ENCODE assay signal across 9 cellular contexts in the genomic region with DNA sequence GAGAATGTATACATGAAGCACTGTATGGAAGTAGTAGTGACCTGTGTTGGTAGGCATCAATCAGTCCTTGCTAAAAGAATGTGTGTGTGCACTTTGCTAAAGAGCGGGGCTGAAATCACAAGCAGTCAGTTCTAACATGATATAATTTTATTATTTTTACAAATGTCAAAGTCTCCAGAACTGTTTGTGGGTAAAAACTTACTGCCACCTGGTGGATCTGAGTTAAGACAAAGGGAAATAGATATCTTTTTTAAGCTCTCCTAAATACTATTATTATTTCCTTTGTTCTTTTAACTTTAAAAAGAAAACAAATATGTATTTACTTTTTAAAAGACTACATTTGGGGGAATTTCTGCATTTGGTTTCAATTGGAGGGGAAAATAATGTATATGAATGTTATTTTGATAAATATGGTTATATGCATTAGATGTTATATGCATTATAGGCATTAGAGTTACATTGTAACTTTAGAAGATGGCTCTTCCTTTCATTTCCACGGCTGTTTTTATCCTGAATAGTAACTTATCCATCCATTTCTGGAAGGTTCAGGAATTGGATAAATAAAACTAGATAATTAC. TPM values are rescaled to one million over a fixed set of nuclear protein-coding genes. Genes with fewer than 3 reads are reported as not detected.
DNase-seq lines count a peak whose midpoint lies in the region; ATAC-seq, FAIRE-seq and TF ChIP-seq lines count a peak whose summit lies in the region.
"Had no signal": no experiment of that assay in that cellular context is flagged by ENCODE, and none has a peak within 500 bp of the region (broad histone marks: within the 10 kb centered on the region; RNA-seq: fewer than 3 reads in every experiment).

No MANE protein-coding gene starts in this region.

- H3K9ac ChIP-seq in H9 (ENCODE audit: extremely low read depth, insufficient read length, low read length) (no peak overlapping the region), astrocyte (ENCODE audit: low read length) (no peak overlapping the region), HepG2 (ENCODE audit: insufficient read depth, low read depth, low read length) (no peak overlapping the region)

- DNase-seq in AG09319 (ENCODE audit: extremely low read depth, low read depth), result peak; percentile 39
- DNase-seq in H9, result no peak
- no peak for DNase-seq in astrocyte (ENCODE audit: low read depth)
- peak; percentile 19 for DNase-seq in HepG2 (ENCODE audit: low spot score)
- no peak for DNase-seq in HAP-1 (ENCODE audit: low spot score in 2 of 2)
- DNase-seq: activated B cell treated with CpG ODN at 0.5 μM for 24 hours had no signal

- H2BK20ac ChIP-seq in H9 (ENCODE audit: low read depth, low read length, poor library complexity, severe bottlenecking), result no peak overlapping the region

- H3K14ac ChIP-seq in H9 (ENCODE audit: insufficient read depth, low read length), result no peak overlapping the region

- no peak for TF ChIP-seq POLR2A in HepG2 (IDR thresholded peaks at IDR 0.05; ENCODE audit: insufficient read depth in 1 of 2, low read depth in 2 of 2, low read length in 2 of 2)

- no peak overlapping the region for H3K56ac ChIP-seq in H9 (ENCODE audit: insufficient read length, low read depth, low read length)

- no peak overlapping the region for H2BK5ac ChIP-seq in H9 (ENCODE audit: insufficient read length, low read length)

- peaks cover 9 to 16% of the 10 kb centered on the region in 2 experiments for H3K4me1 Mint-ChIP-seq in H9
- peaks cover 9% of the 10 kb centered on the region for H3K4me1 Mint-ChIP-seq in astrocyte (ENCODE audit: low read depth, unreplicated experiment)

- no peak overlapping the region for H3K4ac ChIP-seq in H9 (ENCODE audit: low read depth, low read length)

- no peak overlapping the region for H3K23ac ChIP-seq in H9 (ENCODE audit: insufficient read length, low read depth, low read length)

- H2AFZ ChIP-seq in H9 (ENCODE audit: low read length) (no peak overlapping the region), astrocyte (ENCODE audit: low read depth, low read length) (no peak overlapping the region), HepG2 (ENCODE audit: low read length) (no peak overlapping the region)

- H3K18ac ChIP-seq in H9 (ENCODE audit: insufficient read length, low read depth, low read length), result no peak overlapping the region

- no CpG with 5 or more reads among the region's 2 CpGs for WGBS in H9 (ENCODE audit: extremely low coverage, insufficient read length, low lambda C conversion rate)
- WGBS in HepG2 (ENCODE audit: low lambda C conversion rate), result 16% methylated on average over 2 of the region's 2 CpGs

- H3K27ac Mint-ChIP-seq in H9 (no peak overlapping the region), astrocyte (ENCODE audit: unreplicated experiment) (no peak overlapping the region)
- H3K27ac Mint-ChIP-seq: activated B cell treated with CpG ODN at 0.5 μM for 24 hours had no signal

- CTCF ChIA-PET in HepG2 (lab: Yijun Ruan, JAX; ENCODE audit: low intra/inter-chr PET ratio, low total read pairs), result interaction anchor here (0.7 to 2.3 kb wide), 2 partner anchors 208 to 242 kb away, joined by 3 to 8 read pairs; a partner anchor contains a TSS

- BruUV-seq in HepG2 (replicated peaks; lab: Mats Ljungman, UMichigan), result no TSS peak

- no peak for FAIRE-seq in astrocyte (lab: Jason Lieb, UNC)
- FAIRE-seq in HepG2 (lab: Jason Lieb, UNC), result no peak

- H2BK120ac ChIP-seq in H9 (ENCODE audit: low read depth, low read length, poor library complexity, severe bottlenecking), result no peak overlapping the region

- peaks cover 2% of the 10 kb centered on the region; the same call in 1 of the 2 replicates for H3K4me1 ChIP-seq in H9 (ENCODE audit: insufficient read depth, low read length)
- peaks cover 13% of the 10 kb centered on the region for H3K4me1 ChIP-seq in astrocyte (ENCODE audit: insufficient read depth, low read length)
- peaks cover 19% of the 10 kb centered on the region for H3K4me1 ChIP-seq in HepG2 (ENCODE audit: insufficient read depth, low read length)
- no peaks in the 10 kb centered on the region for H3K4me1 ChIP-seq in HAP-1

- H4K91ac ChIP-seq in H9 (ENCODE audit: insufficient read length, low read depth, low read length), result no peak overlapping the region

- H3K4me3 Mint-ChIP-seq in H9 (no peak overlapping the region), astrocyte (ENCODE audit: unreplicated experiment) (no peak overlapping the region)
- H3K4me3 Mint-ChIP-seq: activated B cell treated with CpG ODN at 0.5 μM for 24 hours had no signal

- H4K20me1 ChIP-seq in H9 (ENCODE audit: control insufficient read depth, insufficient read depth, insufficient read length) (no peaks in the 10 kb centered on the region), astrocyte (ENCODE audit: insufficient read depth, low read length) (no peaks in the 10 kb centered on the region), HepG2 (ENCODE audit: insufficient read depth, low read length) (no peaks in the 10 kb centered on the region)

- H3K4me2 ChIP-seq in H9 (ENCODE audit: insufficient read depth, insufficient read length, low read length) (no peak overlapping the region), astrocyte (ENCODE audit: low read length) (no peak overlapping the region), HepG2 (ENCODE audit: low read depth, low read length) (peak overlapping the region; percentile 89)

- ATAC-seq in HepG2, result no peak
- ATAC-seq in GM19455 (IDR thresholded peaks at IDR 0.05; ENCODE audit: unreplicated experiment), result no peak
- ATAC-seq in HG03520 (IDR thresholded peaks at IDR 0.05; ENCODE audit: unreplicated experiment), result no peak
- no peak for ATAC-seq in GM19467 (IDR thresholded peaks at IDR 0.05; ENCODE audit: unreplicated experiment)

- H3K36me3 Mint-ChIP-seq in H9 (ENCODE audit: insufficient read depth in 1 of 3, low read depth in 3 of 3), result peaks cover 0 to 4% (median 0%) of the 10 kb centered on the region in 3 experiments; a peak in 3 of 7 replicates
- peaks cover 2% of the 10 kb centered on the region for H3K36me3 Mint-ChIP-seq in astrocyte (ENCODE audit: low read depth, unreplicated experiment)

- H2BK15ac ChIP-seq in H9 (ENCODE audit: low read depth, low read length), result no peak overlapping the region

- intact Hi-C loops in HepG2 (cut with micrococcal nuclease; ENCODE audit: unreplicated experiment), result loop anchor here (1.0 to 10.0 kb wide), 3 partner anchors 110 to 370 kb away; no protein-coding TSS in a partner anchor

- no peak overlapping the region for H4K5ac ChIP-seq in H9 (ENCODE audit: insufficient read length, low read depth, low read length)

- H3K79me2 ChIP-seq in H9 (ENCODE audit: insufficient read depth, low read length), result no peaks in the 10 kb centered on the region
- H3K79me2 ChIP-seq in astrocyte (ENCODE audit: insufficient read depth, low read length), result no peaks in the 10 kb centered on the region
- H3K79me2 ChIP-seq in HepG2 (ENCODE audit: insufficient read depth, low read length), result no peaks in the 10 kb centered on the region

- TF ChIP-seq EP300 in HepG2 (IDR thresholded peaks at IDR 0.05; ENCODE audit: low read depth in 2 of 2, low read length in 2 of 2), result no peak
- TF ChIP-seq EP300 in HepG2 (CRISPR knock-in tag; IDR thresholded peaks at IDR 0.05; ENCODE audit: borderline replicate concordance), result no peak

- H2AK5ac ChIP-seq in H9 (ENCODE audit: insufficient read length, low read length), result no peak overlapping the region

- H3K9me3 Mint-ChIP-seq in H9 (peaks cover 0 to 3% of the 10 kb centered on the region in 2 experiments; a peak in 1 of 5 replicates), astrocyte (ENCODE audit: unreplicated experiment) (peaks cover 4% of the 10 kb centered on the region)

- no peaks in the 10 kb centered on the region for H3K79me1 ChIP-seq in H9 (ENCODE audit: insufficient read depth, low read depth, low read length, poor library complexity, severe bottlenecking)

- H3T11ph ChIP-seq in H9 (ENCODE audit: low read length), result no peak overlapping the region

- H4K8ac ChIP-seq in H9 (replicated peaks; ENCODE audit: insufficient read length, low read depth, low read length), result no peak overlapping the region

- H3K27ac ChIP-seq in H9 (ENCODE audit: insufficient read length, low read depth, low read length), result no peak overlapping the region
- H3K27ac ChIP-seq in astrocyte (ENCODE audit: low read depth, low read length), result no peak overlapping the region
- no peak overlapping the region for H3K27ac ChIP-seq in HepG2 (ENCODE audit: extremely low read length, insufficient read depth, low read length)

- TF ChIP-seq CTCF in AG09319 (IDR thresholded peaks at IDR 0.05; ENCODE audit: low read depth, low read length) (peak; percentile 51), H9 (conservative IDR thresholded peaks at IDR 0.05) (peak; percentile 53), astrocyte (IDR thresholded peaks at IDR 0.05; ENCODE audit: insufficient read depth, low read depth, low read length) (peak; percentile 39), HepG2 (CRISPR knock-in tag; IDR thresholded peaks at IDR 0.05) (peak; percentile 42)

- H3K27me3 ChIP-seq in H9 (ENCODE audit: insufficient read depth, low read length) (no peaks in the 10 kb centered on the region), astrocyte (ENCODE audit: insufficient read depth, low read length) (no peaks in the 10 kb centered on the region), HepG2 (ENCODE audit: control insufficient read depth in 1 of 2, insufficient read depth in 2 of 2, low read length in 2 of 2) (no peaks in the 10 kb centered on the region; a peak in 1 of 5 replicates), HAP-1 (ENCODE audit: low read depth) (no peaks in the 10 kb centered on the region)

- no peak overlapping the region for H2BK12ac ChIP-seq in H9 (ENCODE audit: insufficient read length, low read depth, low read length)

- POLR2A ChIA-PET in HepG2 (lab: Yijun Ruan, JAX), result no interaction called here

- H3K36me3 ChIP-seq in astrocyte (ENCODE audit: insufficient read depth, low read length) (no peaks in the 10 kb centered on the region), HepG2 (replicated peaks in 1 of 2; ENCODE audit: control insufficient read depth in 1 of 2, insufficient read depth in 2 of 2, low read length in 2 of 2) (no peaks in the 10 kb centered on the region), HAP-1 (replicated peaks) (no peaks in the 10 kb centered on the region)

- no peaks in the 10 kb centered on the region for H3K9me3 ChIP-seq in H9 (ENCODE audit: control insufficient read depth, low read depth, low read length)
- H3K9me3 ChIP-seq in astrocyte (ENCODE audit: insufficient read depth, low read depth, low read length), result no peaks in the 10 kb centered on the region
- H3K9me3 ChIP-seq in HepG2 (ENCODE audit: low read length), result no peaks in the 10 kb centered on the region
- no peaks in the 10 kb centered on the region for H3K9me3 ChIP-seq in HAP-1

- TF ChIP-seq RAD21 in HepG2 (CRISPR knock-in tag; IDR thresholded peaks at IDR 0.05), result no peak

- no peaks in the 10 kb centered on the region for H3K23me2 ChIP-seq in H9 (ENCODE audit: insufficient read length, low read depth, low read length, poor library complexity, severe bottlenecking)

- H3K27me3 Mint-ChIP-seq in H9 (ENCODE audit: low read depth) (no peaks in the 10 kb centered on the region), astrocyte (ENCODE audit: low read depth, unreplicated experiment) (no peaks in the 10 kb centered on the region)

- in situ Hi-C loops in HepG2 (cut with HindIII; ENCODE audit: extremely low pct_ligation_motif_present, low pct_unique_long_range_greater_than_20kb) (no loop called here), HAP-1 (cut with MboI; ENCODE audit: low sequenced_read_pairs) (no loop called here)

- H3K4me3 ChIP-seq in astrocyte (ENCODE audit: insufficient read depth, low read depth, low read length) (no peak overlapping the region), HepG2 (replicated peaks in 1 of 3; ENCODE audit: insufficient read depth in 1 of 3, low read depth in 2 of 3, low read length in 3 of 3) (no peak overlapping the region), HAP-1 (no peak overlapping the region)

RNA-seq across cellular contexts. Expression of a gene that starts 7.8 kb away (rescaled TPM):
- 14.3 and 16.2 TPM in 2 replicates for total RNA-seq in H9 (2021)
- total RNA-seq in astrocyte, result 20.4 and 21.4 TPM in 2 replicates
- total RNA-seq in HepG2 (2016; rRNA removed; fragmentation: Illumina TruSeq; extraction: Trizol), result 13.5 and 17.6 TPM in 2 replicates
- 7.4 and 10.5 TPM in 2 replicates for total RNA-seq in HepG2 (2016; cell fraction: cytosol; rRNA removed; fragmentation: Illumina TruSeq; extraction: Trizol; ENCODE audit: low read depth)
- 10.7 and 14.9 TPM in 2 replicates for total RNA-seq in HepG2 (2016; cell fraction: insoluble cytoplasmic fraction; rRNA removed; fragmentation: Illumina TruSeq; extraction: Trizol)
- 8.2 TPM in 2 replicates for total RNA-seq in HepG2 (2016; cell fraction: membrane; rRNA removed; fragmentation: Illumina TruSeq; extraction: Trizol)
- total RNA-seq in HepG2 (2016; cell fraction: nucleus; rRNA removed; fragmentation: Illumina TruSeq; extraction: Trizol), result 14.0 and 14.5 TPM in 2 replicates
- polyA plus RNA-seq in HepG2 (2011; rRNA removed), result 5.5 and 8.8 TPM in 2 replicates
- polyA plus RNA-seq in HepG2 (2011; cell fraction: cytosol; rRNA removed), result 3.3 and 4.0 TPM in 2 replicates
- polyA plus RNA-seq in HepG2 (2011; cell fraction: nucleus; rRNA removed), result 7.1 and 9.5 TPM in 2 replicates
- polyA plus RNA-seq in HepG2 (2012), result 5.2 and 6.5 TPM in 2 replicates
- 0.71 and 0.84 TPM in 2 replicates for polyA plus RNA-seq in HepG2 (2016; cell fraction: cytosol; fragmentation: Illumina TruSeq; extraction: Trizol; ENCODE audit: low read depth)
- 7.6 and 9.1 TPM in 2 replicates for polyA plus RNA-seq in HepG2 (2016; cell fraction: insoluble cytoplasmic fraction; fragmentation: Illumina TruSeq; extraction: Trizol; ENCODE audit: low read depth)
- polyA plus RNA-seq in HepG2 (2016; cell fraction: membrane; fragmentation: Illumina TruSeq; extraction: Trizol; ENCODE audit: low read depth), result 2.5 and 2.7 TPM in 2 replicates
- polyA plus RNA-seq in HepG2 (2016; cell fraction: nucleus; fragmentation: Illumina TruSeq; extraction: Trizol; ENCODE audit: insufficient read depth, low read depth), result 12.8 and 16.3 TPM in 2 replicates
- polyA minus RNA-seq in HepG2 (2011; rRNA and poly(A)+ RNA removed; ENCODE audit: low replicate concordance), result 21.0 and 28.3 TPM in 2 replicates
- polyA minus RNA-seq in HepG2 (2011; cell fraction: cytosol; rRNA and poly(A)+ RNA removed), result 14.6 and 19.2 TPM in 2 replicates
- 36.6 and 43.3 TPM in 2 replicates for polyA minus RNA-seq in HepG2 (2011; cell fraction: nucleus; rRNA and poly(A)+ RNA removed)

RNA-seq across cellular contexts. Expression of a gene that starts 37.5 kb away (rescaled TPM):
- not detected in 2 replicates for total RNA-seq in H9 (2021)
- not detected in 2 replicates for total RNA-seq in astrocyte
- total RNA-seq in HepG2 (2016; rRNA removed; fragmentation: Illumina TruSeq; extraction: Trizol), result not detected in 2 replicates
- not detected in 2 replicates for total RNA-seq in HepG2 (2016; cell fraction: cytosol; rRNA removed; fragmentation: Illumina TruSeq; extraction: Trizol; ENCODE audit: low read depth)
- total RNA-seq in HepG2 (2016; cell fraction: insoluble cytoplasmic fraction; rRNA removed; fragmentation: Illumina TruSeq; extraction: Trizol), result not detected in 2 replicates
- not detected in 2 replicates for total RNA-seq in HepG2 (2016; cell fraction: membrane; rRNA removed; fragmentation: Illumina TruSeq; extraction: Trizol)
- not detected in 2 replicates for total RNA-seq in HepG2 (2016; cell fraction: nucleus; rRNA removed; fragmentation: Illumina TruSeq; extraction: Trizol)
- polyA plus RNA-seq in HepG2 (2011; rRNA removed), result not detected in 2 replicates
- polyA plus RNA-seq in HepG2 (2011; cell fraction: cytosol; rRNA removed), result not detected in 2 replicates
- not detected in 2 replicates for polyA plus RNA-seq in HepG2 (2011; cell fraction: nucleus; rRNA removed)
- polyA plus RNA-seq in HepG2 (2012), result not detected in 2 replicates
- polyA plus RNA-seq in HepG2 (2016; cell fraction: cytosol; fragmentation: Illumina TruSeq; extraction: Trizol; ENCODE audit: low read depth), result not detected in 2 replicates
- not detected in 2 replicates for polyA plus RNA-seq in HepG2 (2016; cell fraction: insoluble cytoplasmic fraction; fragmentation: Illumina TruSeq; extraction: Trizol; ENCODE audit: low read depth)
- not detected in 2 replicates for polyA plus RNA-seq in HepG2 (2016; cell fraction: membrane; fragmentation: Illumina TruSeq; extraction: Trizol; ENCODE audit: low read depth)
- not detected in 2 replicates for polyA plus RNA-seq in HepG2 (2016; cell fraction: nucleus; fragmentation: Illumina TruSeq; extraction: Trizol; ENCODE audit: insufficient read depth, low read depth)
- not detected in 2 replicates for polyA minus RNA-seq in HepG2 (2011; rRNA and poly(A)+ RNA removed; ENCODE audit: low replicate concordance)
- polyA minus RNA-seq in HepG2 (2011; cell fraction: cytosol; rRNA and poly(A)+ RNA removed), result not detected in 2 replicates
- not detected in 2 replicates for polyA minus RNA-seq in HepG2 (2011; cell fraction: nucleus; rRNA and poly(A)+ RNA removed)
- total RNA-seq: activated B cell treated with CpG ODN at 0.5 μM for 24 hours had no signal

Comparison
In these comparisons a context has a peak if more than half of its experiments do, and no peak if none do; other contexts are left out.
1. DNase-seq: peak in AG09319 (single experiment) and HepG2 (single experiment); none in H9 (single experiment), astrocyte (single experiment) and HAP-1 (0 of 2).
2. Peak in every context shown above with its lines, with median percentiles within 50 percentile points of each other: CTCF ChIP-seq.